Comparison of ENCODE assay signal across 8 cellular contexts in the genomic region with DNA sequence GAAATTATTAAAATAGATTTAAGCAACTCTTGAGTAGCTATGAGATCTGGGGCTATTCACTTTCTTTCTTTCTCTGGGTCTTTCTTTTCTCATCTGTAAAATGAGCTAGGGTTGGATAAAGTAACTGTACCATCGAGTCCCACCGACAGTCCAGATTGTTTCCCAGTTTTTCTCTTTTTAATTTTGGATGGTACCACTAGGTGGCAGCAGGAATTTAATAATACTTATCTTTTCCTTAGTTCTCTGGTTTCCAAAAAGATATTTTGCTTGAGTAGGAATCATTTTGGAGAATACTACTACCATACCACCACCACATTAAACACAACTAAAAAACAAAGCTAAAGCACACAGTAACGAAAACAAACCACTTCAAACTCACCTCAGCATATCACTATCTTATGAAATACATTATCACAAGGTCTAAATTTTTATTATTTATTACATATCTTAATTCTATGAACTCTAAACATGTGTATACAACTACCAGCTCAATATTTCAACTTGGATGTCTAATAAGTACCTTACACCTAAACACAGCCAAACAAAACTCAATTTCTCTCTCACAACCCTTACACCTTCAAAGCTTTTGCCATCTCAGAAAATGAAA.
DNase-seq lines count a peak whose midpoint lies in the region; ATAC-seq and TF ChIP-seq lines count a peak whose summit lies in the region.

No MANE protein-coding gene starts in this region.

- no peak overlapping the region for H3K4me2 ChIP-seq in PC-9

- CTCF ChIA-PET in PC-9 (lab: Charles Lee) = interaction anchor here (0.5 kb wide), 1 partner anchor 845 kb away, joined by 4 read pairs; no protein-coding TSS in a partner anchor

- H3K4me3 ChIP-seq in PC-9 (no peak overlapping the region), gastroesophageal sphincter (no peak overlapping the region)

- TF ChIP-seq CTCF in 22Rv1 (IDR thresholded peaks at IDR 0.05) (peak; percentile 74), GM12872 (IDR thresholded peaks at IDR 0.05; ENCODE audit: insufficient read depth, low read depth, low read length) (peak; percentile 43; the same call in 2 of the 3 replicates), PC-9 (conservative IDR thresholded peaks at IDR 0.05) (peak; percentile 82), gastroesophageal sphincter (IDR thresholded peaks at IDR 0.05) (peak; percentile 18 to 54 (median 42))

- no peaks in the 10 kb centered on the region for H3F3A ChIP-seq in PC-9 (ENCODE audit: insufficient read depth, low read depth)

- intact Hi-C loops in PC-9 (cut with micrococcal nuclease; ENCODE audit: unreplicated experiment) = no loop called here

- no peaks in the 10 kb centered on the region for H4K20me1 ChIP-seq in PC-9 (ENCODE audit: insufficient read depth)

- H3K27ac ChIP-seq in 22Rv1 (no peak overlapping the region), PC-9 (no peak overlapping the region), gastroesophageal sphincter (no peak overlapping the region)

- no peaks in the 10 kb centered on the region for H3K79me2 ChIP-seq in PC-9 (ENCODE audit: low read depth)

- H3K27me3 ChIP-seq in PC-9 (ENCODE audit: insufficient read depth, low read depth) (no peaks in the 10 kb centered on the region), gastroesophageal sphincter (no peaks in the 10 kb centered on the region)

- H3K4me1 ChIP-seq in PC-9 (replicated peaks; ENCODE audit: insufficient read depth) (no peaks in the 10 kb centered on the region), gastroesophageal sphincter (no peaks in the 10 kb centered on the region)

- POLR2A ChIA-PET in PC-9 (lab: Charles Lee; ENCODE audit: unreplicated experiment) = no interaction called here

- no peaks in the 10 kb centered on the region for H3K9me3 ChIP-seq in PC-9 (ENCODE audit: insufficient read depth, low read depth)
- H3K9me3 ChIP-seq in gastroesophageal sphincter = no peaks in the 10 kb centered on the region

- ATAC-seq in gastroesophageal sphincter = no peak
- ATAC-seq in GM18511 (IDR thresholded peaks at IDR 0.05; ENCODE audit: unreplicated experiment) = no peak

- TF ChIP-seq EP300 in gastroesophageal sphincter (IDR thresholded peaks at IDR 0.05) = no peak

- DNase-seq in PC-9 = no peak
- DNase-seq in globus pallidus (ENCODE audit: low spot score) = no peak
- no peak for DNase-seq in RPMI8226
- DNase-seq in stimulated activated naive CD4-positive, alpha-beta T cell treated with Interleukin-2 at 50 U/mL for 16 hours (lab: John Stamatoyannopoulos, UW) = no peak

- H3K36me3 ChIP-seq in PC-9 (ENCODE audit: low read depth) (no peaks in the 10 kb centered on the region), gastroesophageal sphincter (no peaks in the 10 kb centered on the region)

- WGBS in gastroesophageal sphincter (ENCODE audit: low coverage in 1 of 2), 2 donors = 13 to 25% methylated on average over 3 of the region's 3 CpGs

- peak overlapping the region; percentile 62; the same call in 1 of the 2 replicates for H2AFZ ChIP-seq in PC-9

- no peak for TF ChIP-seq POLR2A in gastroesophageal sphincter (IDR thresholded peaks at IDR 0.05)

- no TSS peak for BruUV-seq in PC-9 (replicated peaks; lab: Mats Ljungman, UMichigan)

- H3K9me2 ChIP-seq in PC-9 (ENCODE audit: insufficient read depth) = no peaks in the 10 kb centered on the region
